ENCODE assay signal across 15 cellular contexts in the genomic region with DNA sequence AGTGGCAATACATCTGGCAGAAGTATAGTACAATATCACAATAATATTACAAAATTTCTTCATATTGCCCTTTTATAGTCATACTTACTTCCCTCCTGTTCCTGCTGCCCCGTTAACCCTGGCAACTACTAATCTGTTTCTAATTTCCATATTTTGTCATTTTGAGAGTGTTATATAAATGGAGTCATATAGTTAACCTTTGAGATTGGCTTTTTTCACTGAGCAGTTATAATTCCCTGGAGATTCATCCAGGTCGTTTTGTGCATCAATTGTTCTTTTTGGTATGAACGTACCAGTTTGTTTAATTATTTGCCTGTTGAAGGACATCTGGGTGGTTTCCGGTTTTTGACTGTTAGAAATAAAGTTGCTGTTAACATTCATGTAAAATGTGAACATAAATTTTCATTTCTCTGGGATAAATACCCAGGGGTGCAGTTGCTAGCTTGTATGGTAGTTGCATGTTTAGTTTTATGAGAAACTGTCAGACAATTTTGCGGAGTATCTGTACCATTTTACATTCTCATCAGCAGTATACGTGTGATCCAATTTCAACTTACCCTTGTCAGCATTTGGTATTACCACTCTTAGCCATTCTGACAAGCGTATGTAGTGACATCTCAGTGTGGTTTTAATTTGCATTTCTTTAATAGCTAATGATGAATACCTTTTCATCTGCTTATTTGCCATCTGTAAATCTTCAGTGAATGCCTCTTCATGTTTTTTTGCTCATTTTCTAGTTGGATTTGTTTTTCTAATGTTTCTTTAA. TPM values are rescaled to one million over a fixed set of nuclear protein-coding genes. Genes with fewer than 3 reads are reported as not detected.
DNase-seq lines count a peak whose midpoint lies in the region; ATAC-seq and TF ChIP-seq lines count a peak whose summit lies in the region.
"Had no signal": no experiment of that assay in that cellular context is flagged by ENCODE, and none has a peak within 500 bp of the region (broad histone marks: within the 10 kb centered on the region; RNA-seq: fewer than 3 reads in every experiment).

No MANE protein-coding gene starts in this region.

- H3K4me1 Mint-ChIP-seq in effector memory CD8-positive, alpha-beta T cell (ENCODE audit: low read depth in 2 of 2): peaks cover 37 to 60% of the 10 kb centered on the region in 2 donors
- peaks cover 11% of the 10 kb centered on the region for H3K4me1 Mint-ChIP-seq in MCF 10A (ENCODE audit: insufficient read depth, unreplicated experiment)

- no peak overlapping the region for H3K4me2 ChIP-seq in smooth muscle cell

- 94% methylated on average over 7 of the region's 7 CpGs for WGBS in smooth muscle cell (ENCODE audit: low lambda C conversion rate)
- WGBS in adrenal gland, 4 donors: 54 to 67% (median 63%) methylated on average over 7 of the region's 7 CpGs

- no peak for TF ChIP-seq POLR2A in adrenal gland (IDR thresholded peaks at IDR 0.05)

- peaks cover 54% of the 10 kb centered on the region for H4K20me1 ChIP-seq in smooth muscle cell (ENCODE audit: low read depth)

- no peaks in the 10 kb centered on the region for H3K27me3 Mint-ChIP-seq in effector memory CD8-positive, alpha-beta T cell
- H3K27me3 Mint-ChIP-seq in MCF 10A (ENCODE audit: insufficient read depth, unreplicated experiment): no peaks in the 10 kb centered on the region
- H3K27me3 Mint-ChIP-seq: activated T-helper 17 cell treated with anti-CD3 and anti-CD28 coated beads, Interleukin-2, amount 50 U/mL, for 72 hours had no signal

- no peak overlapping the region for H3K9ac ChIP-seq in smooth muscle cell (ENCODE audit: low read depth)

- H3K9me3 ChIP-seq in smooth muscle cell (replicated peaks; ENCODE audit: low read depth) (no peaks in the 10 kb centered on the region), adrenal gland (replicated peaks in 1 of 3) (no peaks in the 10 kb centered on the region)
- H3K9me3 ChIP-seq: transverse colon had no signal

- TF ChIP-seq CTCF in smooth muscle cell (IDR thresholded peaks at IDR 0.05; ENCODE audit: borderline replicate concordance, insufficient read depth, poor library complexity, severe bottlenecking): no peak
- no peak for TF ChIP-seq CTCF in MCF 10A (IDR thresholded peaks at IDR 0.05; ENCODE audit: unreplicated experiment)
- no peak for TF ChIP-seq CTCF in adrenal gland (IDR thresholded peaks at IDR 0.05)

- H3K4me1 ChIP-seq in smooth muscle cell (ENCODE audit: low read depth) (no peaks in the 10 kb centered on the region), adrenal gland (replicated peaks in 1 of 2) (peaks cover 0 to 23% of the 10 kb centered on the region in 2 donors)

- DNase-seq in AG20443 (ENCODE audit: low spot score) (peak; percentile 22), smooth muscle cell (lab: John Stamatoyannopoulos, UW; ENCODE audit: unreplicated experiment) (no peak), midbrain (lab: John Stamatoyannopoulos, UW) (no peak), MCF 10A (ENCODE audit: unreplicated experiment) (no peak), adrenal gland (no peak)
- no peak for DNase-seq in effector memory CD8-positive, alpha-beta T cell
- DNase-seq: retina, SHP77 treated with DMSO at 0.1 percent for 48 hours, transverse colon had no signal

- H3K79me2 ChIP-seq in smooth muscle cell (ENCODE audit: low read depth): peaks cover 86% of the 10 kb centered on the region

- peak overlapping the region; percentile 26 to 57 for H3K4me3 Mint-ChIP-seq in effector memory CD8-positive, alpha-beta T cell
- H3K4me3 Mint-ChIP-seq in MCF 10A (ENCODE audit: unreplicated experiment): no peak overlapping the region
- H3K4me3 Mint-ChIP-seq: activated T-helper 17 cell treated with anti-CD3 and anti-CD28 coated beads, Interleukin-2, amount 50 U/mL, for 72 hours; CD14-positive monocyte; WTC11 had no signal

- CTCF ChIA-PET in MCF 10A (lab: Yijun Ruan, JAX): interaction anchor here (1.5 kb wide), 1 partner anchor 13 kb away, joined by 6 read pairs; no protein-coding TSS in a partner anchor

- peaks cover 23% of the 10 kb centered on the region for H3K36me3 Mint-ChIP-seq in effector memory CD8-positive, alpha-beta T cell (ENCODE audit: insufficient read depth)
- H3K36me3 Mint-ChIP-seq in MCF 10A (ENCODE audit: insufficient read depth, unreplicated experiment): peaks cover 27% of the 10 kb centered on the region

- POLR2A ChIA-PET in MCF 10A (lab: Yijun Ruan, JAX): interaction anchor here (0.6 kb wide), 2 partner anchors 17 to 18 kb away, joined by 3 to 4 read pairs; no protein-coding TSS in a partner anchor

- no peaks in the 10 kb centered on the region for H3K9me3 Mint-ChIP-seq in effector memory CD8-positive, alpha-beta T cell
- H3K9me3 Mint-ChIP-seq in MCF 10A (ENCODE audit: unreplicated experiment): peaks cover 10% of the 10 kb centered on the region
- H3K9me3 Mint-ChIP-seq: activated T-helper 17 cell treated with anti-CD3 and anti-CD28 coated beads, Interleukin-2, amount 50 U/mL, for 72 hours; CD14-positive monocyte had no signal

- H3K4me3 ChIP-seq in smooth muscle cell: no peak overlapping the region
- H3K4me3 ChIP-seq in adrenal gland: no peak overlapping the region
- H3K4me3 ChIP-seq: transverse colon had no signal

- H3F3A ChIP-seq in smooth muscle cell (ENCODE audit: low read depth): no peaks in the 10 kb centered on the region

- H3K27ac ChIP-seq in smooth muscle cell (ENCODE audit: low read depth) (no peak overlapping the region), adrenal gland (no peak overlapping the region)
- H3K27ac ChIP-seq: epithelial cell of prostate, transverse colon had no signal

- H3K27me3 ChIP-seq in smooth muscle cell (ENCODE audit: low read depth) (no peaks in the 10 kb centered on the region), adrenal gland (no peaks in the 10 kb centered on the region)
- H3K27me3 ChIP-seq: transverse colon had no signal

- H3K36me3 ChIP-seq in smooth muscle cell (ENCODE audit: low read depth): no peaks in the 10 kb centered on the region
- no peaks in the 10 kb centered on the region for H3K36me3 ChIP-seq in adrenal gland (replicated peaks in 1 of 2)

- intact Hi-C loops in MCF 10A (cut with micrococcal nuclease): no loop called here
- intact Hi-C loops in adrenal gland (cut with DNase I): no loop called here

- H3K27ac Mint-ChIP-seq in effector memory CD8-positive, alpha-beta T cell: peak overlapping the region; percentile 39 to 81
- H3K27ac Mint-ChIP-seq in MCF 10A (ENCODE audit: low read depth, unreplicated experiment): no peak overlapping the region
- H3K27ac Mint-ChIP-seq: activated T-helper 17 cell treated with anti-CD3 and anti-CD28 coated beads, Interleukin-2, amount 50 U/mL, for 72 hours; CD14-positive monocyte; WTC11 had no signal

- no peak overlapping the region for H2AFZ ChIP-seq in smooth muscle cell (ENCODE audit: low read depth)

- BruUV-seq in MCF 10A (replicated peaks; lab: Mats Ljungman, UMichigan): no TSS peak

- ATAC-seq in GM18907 (IDR thresholded peaks at IDR 0.05; ENCODE audit: unreplicated experiment) (peak; percentile 69), HG03159 (IDR thresholded peaks at IDR 0.05; ENCODE audit: unreplicated experiment) (peak; percentile 61)
- ATAC-seq in effector memory CD8-positive, alpha-beta T cell (replicated peaks): no peak
- ATAC-seq: activated T-helper 17 cell treated with anti-CD3 and anti-CD28 coated beads, Interleukin-2, amount 50 U/mL, for 72 hours; WTC11 had no signal

RNA-seq across cellular contexts. Expression of a gene that starts 32.2 kb away (rescaled TPM):
- 0.31 and 1.7 TPM in 2 replicates for total RNA-seq in smooth muscle cell
- polyA plus RNA-seq in smooth muscle cell: 1.7 and 3.1 TPM in 2 replicates
- total RNA-seq in MCF 10A (2022): 158 and 163 TPM in 2 replicates
- total RNA-seq in adrenal gland: 1 to 10 TPM in 2 of 8 donors, under 1 TPM in 5, not detected in 1; 0.12 to 1.3 (median 0.28) TPM
- polyA plus RNA-seq in adrenal gland: 1 to 10 TPM; 1.1 to 1.7 (median 1.2) TPM

Comparison
In these comparisons a context has a peak if more than half of its experiments do, and no peak if none do; other contexts are left out.
1. RNA of a gene that starts 32.2 kb away (total RNA-seq): 158 to 163 TPM in MCF 10A; 0.31 to 1.7 TPM in smooth muscle cell and 0.12 to 1.3 TPM in adrenal gland; every median in the first group is over 10 times any median in the second.